In the genomic region with DNA sequence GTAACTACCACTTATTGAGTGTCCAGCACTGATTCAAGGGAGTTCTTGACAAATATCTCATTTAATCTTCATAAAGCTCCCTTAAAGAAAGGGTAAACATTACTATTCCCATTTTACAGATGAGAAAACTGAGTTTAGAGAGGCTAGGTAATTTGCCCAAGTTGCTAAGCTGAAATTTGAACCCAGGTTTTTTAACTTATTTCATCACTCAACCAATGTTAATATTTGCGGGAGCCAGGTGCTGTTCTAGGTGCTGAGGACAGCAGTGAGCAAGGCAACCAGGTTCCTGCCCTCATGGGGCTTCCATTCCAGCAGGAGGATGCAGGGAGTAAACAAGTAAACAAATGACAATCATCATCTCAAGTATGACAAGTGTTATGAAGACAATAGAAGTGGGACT, we compare ENCODE assay signal across 8 cellular contexts.
"Had no signal": no experiment of that assay in that cellular context is flagged by ENCODE, and none has a peak within 500 bp of the region (broad histone marks: within the 10 kb centered on the region; RNA-seq: fewer than 3 reads in every experiment).

No MANE protein-coding gene starts in this region.

- ATAC-seq: GM12878 had no signal

- H3K4me3 ChIP-seq: GM12878 had no signal

- DNase-seq: GDM1, GF-D8 had no signal

- FAIRE-seq: G401.6, GM12878, GM12891, GM12892, GM18507, GM19239 had no signal
